ENCODE assay signal across 1 cellular context in genomic region chr11:1978865-1979473, GRCh38.
TF ChIP-seq lines count a peak whose summit lies in the region.

No MANE protein-coding gene starts in this region.

TF ChIP-seq in HCT116, 20 proteins besides CTCF, POLR2A, EP300 and RAD21:
- 0 out of 2 replicates have a peak, but pooled peaks have one; percentile 18 for TF ChIP-seq CEBPB (IDR thresholded peaks at IDR 0.05; ENCODE audit: low read depth)
- TF ChIP-seq CBX3 (IDR thresholded peaks at IDR 0.05; ENCODE audit: low read depth) = no peak
- no peak for TF ChIP-seq POLR2AphosphoS5 (IDR thresholded peaks at IDR 0.05; ENCODE audit: low read depth, low read length)
- TF ChIP-seq EZH2 (IDR thresholded peaks at IDR 0.05) = no peak
